In the genomic region with DNA sequence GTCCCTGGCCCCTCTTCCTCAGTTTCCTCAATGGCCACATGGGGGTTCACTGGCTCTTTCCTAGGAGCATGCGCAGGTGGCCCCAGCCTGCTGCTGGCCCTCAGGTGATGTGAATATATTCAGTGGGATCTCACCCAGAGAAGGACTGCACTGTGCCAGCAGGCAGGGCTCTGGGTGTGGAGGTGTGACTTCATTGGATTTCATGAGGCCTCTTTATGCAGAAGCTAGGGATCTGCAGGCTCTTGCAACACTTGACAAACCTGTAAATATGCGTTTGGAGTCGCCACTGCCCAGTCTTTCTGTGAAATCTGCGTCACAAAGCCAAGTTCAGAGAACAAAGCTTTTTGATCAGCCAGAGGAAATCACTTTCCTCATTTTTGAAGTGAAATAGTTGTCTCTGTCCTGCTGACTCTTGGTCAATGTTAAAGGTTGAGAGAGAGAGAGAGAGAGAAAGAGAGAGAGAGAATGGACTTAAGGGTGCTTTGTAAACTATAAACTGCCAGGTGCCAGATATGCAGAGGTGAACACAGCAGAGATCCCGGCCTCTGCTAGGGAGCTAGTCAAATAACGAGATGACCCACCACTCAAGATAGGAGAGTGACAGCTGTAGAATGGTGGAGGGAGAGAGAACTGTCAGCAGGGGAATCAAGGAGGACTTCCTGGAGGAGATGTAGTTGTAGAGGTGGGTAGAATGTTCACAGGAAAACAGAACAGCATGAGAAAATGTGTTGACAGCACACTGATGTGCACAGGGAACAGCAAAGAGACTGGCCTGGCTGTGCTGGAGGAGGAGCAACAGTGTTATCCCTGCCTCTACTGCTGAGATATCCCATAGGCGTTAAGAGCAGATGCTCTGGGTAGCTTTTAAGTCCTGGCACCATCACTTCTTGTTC, we compare ENCODE assay signal across 28 cellular contexts.
DNase-seq lines count a peak whose midpoint lies in the region; ATAC-seq, FAIRE-seq and TF ChIP-seq lines count a peak whose summit lies in the region.
"Had no signal": no experiment of that assay in that cellular context is flagged by ENCODE, and none has a peak within 500 bp of the region (broad histone marks: within the 10 kb centered on the region; RNA-seq: fewer than 3 reads in every experiment).

No MANE protein-coding gene starts in this region.

- H3K36me3 Mint-ChIP-seq in CD4-positive, alpha-beta T cell (ENCODE audit: low read depth), result no peaks in the 10 kb centered on the region
- H3K36me3 Mint-ChIP-seq: stimulated activated effector memory CD8-positive, alpha-beta T cell treated with anti-CD3 and anti-CD28 coated beads, Interleukin-12 subunit alpha, Interleukin-12 subunit beta, amount 100 ng/mL, for 72 hours had no signal

- H3K4me1 Mint-ChIP-seq in CD4-positive, alpha-beta T cell (ENCODE audit: low read depth), result no peaks in the 10 kb centered on the region
- H3K4me1 Mint-ChIP-seq: activated CD4-positive, alpha-beta T cell treated with anti-CD3 and anti-CD28 coated beads for 36 hours had no signal

- no peak overlapping the region for H3K27ac Mint-ChIP-seq in CD4-positive, alpha-beta T cell
- H3K27ac Mint-ChIP-seq: activated CD4-positive, alpha-beta T cell treated with anti-CD3 and anti-CD28 coated beads for 36 hours; dendritic cell treated with granulocyte-macrophage colony-stimulating factor and Interleukin-4, amounts not matched to agents 40 ng/mL and 50 ng/mL, for 4 days; progenitor cell of endocrine pancreas; stimulated activated effector memory CD8-positive, alpha-beta T cell treated with anti-CD3 and anti-CD28 coated beads, Interleukin-12 subunit alpha, Interleukin-12 subunit beta, amount 100 ng/mL, for 72 hours had no signal

- H3K27me3 ChIP-seq in body of pancreas (no peaks in the 10 kb centered on the region), HepG2 (ENCODE audit: control insufficient read depth in 1 of 2, insufficient read depth in 2 of 2, low read length in 2 of 2) (peaks cover 0 to 13% of the 10 kb centered on the region in 2 experiments; a peak in 3 of 5 replicates), thyroid gland (no peaks in the 10 kb centered on the region), H7 (ENCODE audit: control insufficient read depth, insufficient read depth, low read length) (no peaks in the 10 kb centered on the region), BE2C (no peaks in the 10 kb centered on the region; the same call in 1 of the 2 replicates)
- peaks cover 4% of the 10 kb centered on the region for H3K27me3 ChIP-seq in CD4-positive, alpha-beta T cell (ENCODE audit: control insufficient read depth, insufficient read depth, low read length)
- H3K27me3 ChIP-seq: upper lobe of left lung had no signal

- no peaks in the 10 kb centered on the region for H3K36me3 ChIP-seq in body of pancreas (replicated peaks in 1 of 2; ENCODE audit: insufficient read depth in 1 of 2, low read depth in 2 of 2)
- H3K36me3 ChIP-seq in HepG2 (replicated peaks in 1 of 2; ENCODE audit: control insufficient read depth in 1 of 2, insufficient read depth in 2 of 2, low read length in 2 of 2), result no peaks in the 10 kb centered on the region
- H3K36me3 ChIP-seq in thyroid gland, result no peaks in the 10 kb centered on the region
- H3K36me3 ChIP-seq in H7 (replicated peaks; ENCODE audit: control insufficient read depth, insufficient read depth, low read length), result no peaks in the 10 kb centered on the region
- H3K36me3 ChIP-seq in BE2C, result no peaks in the 10 kb centered on the region
- H3K36me3 ChIP-seq: left ventricle myocardium inferior, upper lobe of left lung had no signal

- TF ChIP-seq CTCF in body of pancreas (IDR thresholded peaks at IDR 0.05) (no peak), HepG2 (CRISPR knock-in tag; IDR thresholded peaks at IDR 0.05) (no peak), thyroid gland (IDR thresholded peaks at IDR 0.05) (no peak), BE2C (IDR thresholded peaks at IDR 0.05; ENCODE audit: low read depth, low read length) (no peak)
- TF ChIP-seq CTCF in CD4-positive, alpha-beta T cell (IDR thresholded peaks at IDR 0.05), result no peak

- CTCF ChIA-PET in HepG2 (lab: Yijun Ruan, JAX; ENCODE audit: low intra/inter-chr PET ratio, low total read pairs), result no interaction called here
- CTCF ChIA-PET in CD4-positive, alpha-beta T cell (lab: Charles Lee), result no interaction called here

- DNase-seq in body of pancreas, result peak in 3 of 4 donors; percentile 23 to 48 (median 26)
- DNase-seq in epithelial cell of prostate (ENCODE audit: low read depth, low spot score), result no peak
- peak; percentile 32 for DNase-seq in HepG2 (ENCODE audit: low spot score)
- DNase-seq in thyroid gland, result peak; percentile 29 to 47
- no peak for DNase-seq in H7
- DNase-seq in CD4-positive, alpha-beta T cell, result no peak
- DNase-seq in NCI-H82 treated with DMSO at 0.1 percent for 48 hours (lab: John Stamatoyannopoulos, UW; ENCODE audit: unreplicated experiment), result no peak
- no peak for DNase-seq in BE2C
- DNase-seq: activated CD4-positive, alpha-beta T cell treated with anti-CD3 and anti-CD28 coated beads for 36 hours; activated gamma-delta T cell treated with Interleukin-2 at 50 U/mL for 16 hours; activated T-cell treated with anti-CD3 and anti-CD28 coated beads, Interleukin-2, amount 50 U/mL, for 4 hours; C1 segment of cervical spinal cord; Caco-2; central memory CD4-positive, alpha-beta T cell; hippocampal formation; IMR-90; left ventricle myocardium inferior; NCI-H1092; NCI-H1694 treated with DMSO at 0.1 percent for 48 hours; NCI-H446 treated with DMSO at 0.1 percent for 48 hours; NCI-H774; substantia nigra; SW 1271 had no signal

- H3K4me3 ChIP-seq in body of pancreas (no peak overlapping the region), HepG2 (replicated peaks in 1 of 3; ENCODE audit: insufficient read depth in 1 of 3, low read depth in 2 of 3, low read length in 3 of 3) (no peak overlapping the region), thyroid gland (replicated peaks in 1 of 3) (no peak overlapping the region), H7 (ENCODE audit: insufficient read depth, low read depth, low read length) (no peak overlapping the region), BE2C (ENCODE audit: low read depth, low read length) (no peak overlapping the region)
- H3K4me3 ChIP-seq: left ventricle myocardium inferior, upper lobe of left lung had no signal

- H3K9me3 ChIP-seq in body of pancreas, result no peaks in the 10 kb centered on the region
- no peaks in the 10 kb centered on the region for H3K9me3 ChIP-seq in HepG2 (ENCODE audit: low read length)
- H3K9me3 ChIP-seq in thyroid gland, result no peaks in the 10 kb centered on the region
- no peaks in the 10 kb centered on the region for H3K9me3 ChIP-seq in CD4-positive, alpha-beta T cell (ENCODE audit: control insufficient read depth, low read length)
- no peaks in the 10 kb centered on the region for H3K9me3 ChIP-seq in BE2C
- H3K9me3 ChIP-seq: Caco-2, upper lobe of left lung had no signal

- no TSS peak for BruUV-seq in HepG2 (replicated peaks; lab: Mats Ljungman, UMichigan)

- in situ Hi-C loops in HepG2 (cut with HindIII; ENCODE audit: extremely low pct_ligation_motif_present, low pct_unique_long_range_greater_than_20kb), result no loop called here

- no peak overlapping the region for H3K9ac ChIP-seq in HepG2 (ENCODE audit: insufficient read depth, low read depth, low read length)

- no peak for TF ChIP-seq RAD21 in HepG2 (CRISPR knock-in tag; IDR thresholded peaks at IDR 0.05)

- peaks cover 3% of the 10 kb centered on the region for H3K9me3 Mint-ChIP-seq in CD4-positive, alpha-beta T cell
- H3K9me3 Mint-ChIP-seq: stimulated activated effector memory CD8-positive, alpha-beta T cell treated with anti-CD3 and anti-CD28 coated beads, Interleukin-12 subunit alpha, Interleukin-12 subunit beta, amount 100 ng/mL, for 72 hours had no signal

- TF ChIP-seq POLR2A in body of pancreas (IDR thresholded peaks at IDR 0.05) (no peak), HepG2 (IDR thresholded peaks at IDR 0.05; ENCODE audit: insufficient read depth in 1 of 2, low read depth in 2 of 2, low read length in 2 of 2) (no peak), thyroid gland (IDR thresholded peaks at IDR 0.05) (no peak)

- no peak overlapping the region for H2AFZ ChIP-seq in HepG2 (ENCODE audit: low read length)

- TF ChIP-seq EP300 in HepG2 (IDR thresholded peaks at IDR 0.05; ENCODE audit: low read depth in 2 of 2, low read length in 2 of 2) (no peak), HepG2 (CRISPR knock-in tag; IDR thresholded peaks at IDR 0.05; ENCODE audit: borderline replicate concordance) (no peak)

- H3K79me2 ChIP-seq in HepG2 (ENCODE audit: insufficient read depth, low read length), result no peaks in the 10 kb centered on the region

- intact Hi-C loops in body of pancreas (cut with DNase I) (no loop called here), HepG2 (cut with micrococcal nuclease; ENCODE audit: unreplicated experiment) (no loop called here), thyroid gland (cut with DNase I) (no loop called here)
- intact Hi-C loops in CD4-positive, alpha-beta T cell (cut with DNase I, micrococcal nuclease), result no loop called here

- POLR2A ChIA-PET in HepG2 (lab: Yijun Ruan, JAX), result no interaction called here
- POLR2A ChIA-PET in CD4-positive, alpha-beta T cell (lab: Charles Lee), result no interaction called here

- ATAC-seq in body of pancreas (peak; percentile 61), HepG2 (peak; percentile 51; the same call in 2 of the 3 replicates)
- ATAC-seq in CD4-positive, alpha-beta T cell (ENCODE audit: poor library complexity), result no peak
- ATAC-seq: activated CD4-positive, alpha-beta T cell treated with anti-CD3 and anti-CD28 coated beads for 36 hours; activated T-cell treated with anti-CD3 and anti-CD28 coated beads, Interleukin-2, amount 50 U/mL, for 4 hours; stimulated activated effector memory CD8-positive, alpha-beta T cell treated with anti-CD3 and anti-CD28 coated beads, Interleukin-12 subunit alpha, Interleukin-12 subunit beta, amount 100 ng/mL, for 72 hours had no signal

- no peaks in the 10 kb centered on the region for H4K20me1 ChIP-seq in HepG2 (ENCODE audit: insufficient read depth, low read length)

- H3K4me2 ChIP-seq in HepG2 (ENCODE audit: low read depth, low read length), result no peak overlapping the region

- H3K4me3 Mint-ChIP-seq in CD4-positive, alpha-beta T cell, result no peak overlapping the region
- H3K4me3 Mint-ChIP-seq: activated CD4-positive, alpha-beta T cell treated with anti-CD3 and anti-CD28 coated beads for 36 hours; activated T-cell treated with anti-CD3 and anti-CD28 coated beads, Interleukin-2, amount 50 U/mL, for 4 hours; dendritic cell treated with granulocyte-macrophage colony-stimulating factor and Interleukin-4, amounts not matched to agents 40 ng/mL and 50 ng/mL, for 4 days; stimulated activated effector memory CD8-positive, alpha-beta T cell treated with anti-CD3 and anti-CD28 coated beads, Interleukin-12 subunit alpha, Interleukin-12 subunit beta, amount 100 ng/mL, for 72 hours had no signal

- no peak for FAIRE-seq in HepG2 (lab: Jason Lieb, UNC)
- FAIRE-seq: G401.6 had no signal

- 45 to 49% methylated on average over 7 of the region's 7 CpGs for whole genome bisulfite sequencing in body of pancreas, 2 donors
- 15% methylated on average over 7 of the region's 7 CpGs for WGBS in HepG2 (ENCODE audit: low lambda C conversion rate)
- WGBS in thyroid gland, 2 donors, result 57 to 67% methylated on average over 7 of the region's 7 CpGs

- peaks cover 41% of the 10 kb centered on the region for H3K4me1 ChIP-seq in body of pancreas
- H3K4me1 ChIP-seq in HepG2 (ENCODE audit: insufficient read depth, low read length), result peaks cover 41% of the 10 kb centered on the region
- H3K4me1 ChIP-seq in thyroid gland, result peaks cover 20 to 35% of the 10 kb centered on the region in 2 donors
- no peaks in the 10 kb centered on the region for H3K4me1 ChIP-seq in BE2C

- H3K27me3 Mint-ChIP-seq in CD4-positive, alpha-beta T cell, result peaks cover 25% of the 10 kb centered on the region

- H3K27ac ChIP-seq in body of pancreas, result peak overlapping the region in 2 of 4 donors; percentile 18 to 23
- peak overlapping the region; percentile 14 for H3K27ac ChIP-seq in epithelial cell of prostate
- no peak overlapping the region for H3K27ac ChIP-seq in HepG2 (ENCODE audit: extremely low read length, insufficient read depth, low read length)
- H3K27ac ChIP-seq in thyroid gland, result peak overlapping the region in 2 of 3 donors; percentile 2 to 52
- H3K27ac ChIP-seq in CD4-positive, alpha-beta T cell (ENCODE audit: low read depth, low read length), result no peak overlapping the region
- H3K27ac ChIP-seq: left ventricle myocardium inferior, upper lobe of left lung had no signal

Comparison
In these comparisons a context has a peak if more than half of its experiments do, and no peak if none do; other contexts are left out.
1. DNase-seq: peak in body of pancreas (3 of 4), HepG2 (single experiment) and thyroid gland (2 of 2); none in epithelial cell of prostate (single experiment), H7 (single experiment), CD4-positive, alpha-beta T cell (0 of 10), NCI-H82 treated with DMSO at 0.1 percent for 48 hours (single experiment) and BE2C (single experiment).
2. H3K27ac ChIP-seq: peak in epithelial cell of prostate (single experiment) and thyroid gland (2 of 3); none in HepG2 (single experiment) and CD4-positive, alpha-beta T cell (single experiment).